In the genomic region with DNA sequence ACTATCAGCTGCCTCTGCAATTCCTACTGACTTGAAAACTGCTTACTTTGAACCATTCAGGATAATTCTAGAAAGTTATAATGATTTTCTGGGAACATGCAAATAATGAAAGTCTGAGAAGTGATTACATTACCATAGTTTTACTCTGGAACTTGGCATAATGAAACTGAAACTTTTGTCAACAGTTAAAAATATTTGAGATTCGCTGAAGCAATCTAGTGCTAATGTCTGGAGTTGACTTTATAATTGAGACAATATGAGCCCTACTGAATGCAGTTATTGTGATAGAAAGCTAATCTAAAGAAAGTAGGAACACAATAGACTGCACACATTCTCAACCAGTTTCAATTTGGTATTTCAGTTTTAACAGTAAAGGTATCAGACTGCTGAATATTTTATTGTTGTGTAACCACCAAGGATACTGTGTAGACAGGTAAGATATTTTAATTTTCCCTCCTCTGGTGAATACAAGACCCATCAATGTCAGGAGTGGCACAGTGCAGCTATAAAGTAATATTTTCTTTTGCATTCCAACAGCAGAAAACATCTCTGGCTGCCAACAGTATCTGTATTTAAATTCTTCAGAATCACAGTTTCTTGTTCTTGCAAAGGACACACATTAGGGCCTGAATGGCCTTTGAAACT, we compare ENCODE assay signal across 9 cellular contexts.
DNase-seq lines count a peak whose midpoint lies in the region; ATAC-seq, FAIRE-seq and TF ChIP-seq lines count a peak whose summit lies in the region.
"Had no signal": no experiment of that assay in that cellular context is flagged by ENCODE, and none has a peak within 500 bp of the region (broad histone marks: within the 10 kb centered on the region; RNA-seq: fewer than 3 reads in every experiment).

No MANE protein-coding gene starts in this region.

- no peak overlapping the region for H2BK15ac ChIP-seq in H1 (ENCODE audit: low read length)

- no peaks in the 10 kb centered on the region for H3K36me3 Mint-ChIP-seq in activated CD4-positive, alpha-beta T cell treated with anti-CD3 and anti-CD28 coated beads, Interleukin-2, amount 10 ng/mL, durations not matched to agents 24 days and 14 days (ENCODE audit: low read depth)
- H3K36me3 Mint-ChIP-seq: naive thymus-derived CD8-positive, alpha-beta T cell had no signal

- DNase-seq in activated CD4-positive, alpha-beta T cell treated with anti-CD3 and anti-CD28 coated beads, Interleukin-2, amount 10 ng/mL, durations not matched to agents 24 days and 14 days, result no peak
- no peak for DNase-seq in activated CD4-positive, alpha-beta T cell treated with anti-CD3 and anti-CD28 coated beads for 48 hours
- DNase-seq in H1 (ENCODE audit: low read depth in 1 of 2, low spot score in 2 of 2), result no peak
- no peak for DNase-seq in transverse colon
- DNase-seq in NCI-H524 treated with DMSO at 0.1 percent for 48 hours (lab: John Stamatoyannopoulos, UW), result no peak
- no peak for DNase-seq in mucosa of gallbladder (ENCODE audit: low spot score)
- DNase-seq in cortex of kidney (lab: John Stamatoyannopoulos, UW), result no peak
- DNase-seq: naive thymus-derived CD8-positive, alpha-beta T cell had no signal

- H3K27me3 ChIP-seq in H1 (replicated peaks in 1 of 4; ENCODE audit: control insufficient read depth in 3 of 4, extremely low read depth in 1 of 4, insufficient read depth in 3 of 4, low read length in 3 of 4) (no peaks in the 10 kb centered on the region), transverse colon (no peaks in the 10 kb centered on the region)

- peak overlapping the region; percentile 53 for H2BK120ac ChIP-seq in H1 (replicated peaks; ENCODE audit: low read depth, low read length)

- no peak overlapping the region for H3K4ac ChIP-seq in H1 (replicated peaks; ENCODE audit: insufficient read length, low read depth, low read length)

- H3K36me3 ChIP-seq in H1 (ENCODE audit: control insufficient read depth in 2 of 4, insufficient read depth in 4 of 4, low read length in 3 of 4), result no peaks in the 10 kb centered on the region
- no peaks in the 10 kb centered on the region for H3K36me3 ChIP-seq in transverse colon

- H4K20me1 ChIP-seq in H1 (replicated peaks in 1 of 2; ENCODE audit: control insufficient read depth in 1 of 2, insufficient read depth in 2 of 2, low read length in 2 of 2), result no peaks in the 10 kb centered on the region

- H3K4me1 Mint-ChIP-seq in activated CD4-positive, alpha-beta T cell treated with anti-CD3 and anti-CD28 coated beads, Interleukin-2, amount 10 ng/mL, durations not matched to agents 24 days and 14 days, result peaks cover 38% of the 10 kb centered on the region

- in situ Hi-C loops in transverse colon (cut with MboI; ENCODE audit: low pct_ligation_motif_present in 1 of 4, low pct_unique_long_range_greater_than_20kb in 1 of 4, low sequenced_read_pairs in 3 of 4), result no loop called here

- H2BK12ac ChIP-seq in H1 (ENCODE audit: low read depth, low read length), result no peak overlapping the region

- H2BK20ac ChIP-seq in H1 (ENCODE audit: low read length), result no peak overlapping the region

- TF ChIP-seq POLR2A in H1 (IDR thresholded peaks at IDR 0.05; ENCODE audit: control extremely low read depth in 1 of 2, low read depth in 2 of 2, low read length in 2 of 2) (no peak), transverse colon (IDR thresholded peaks at IDR 0.05) (no peak)

- no peak for TF ChIP-seq RAD21 in H1 (IDR thresholded peaks at IDR 0.05 in 1 of 2, conservative IDR thresholded peaks at IDR 0.05 in 1 of 2; ENCODE audit: low read depth in 2 of 2, low read length in 2 of 2)

- H3K27me3 Mint-ChIP-seq in activated CD4-positive, alpha-beta T cell treated with anti-CD3 and anti-CD28 coated beads, Interleukin-2, amount 10 ng/mL, durations not matched to agents 24 days and 14 days, result peaks cover 40% of the 10 kb centered on the region

- no peak overlapping the region for H3K14ac ChIP-seq in H1 (ENCODE audit: insufficient read length)

- no peak overlapping the region for H4K8ac ChIP-seq in H1 (ENCODE audit: extremely low read depth, insufficient read depth, low read length)

- H3K18ac ChIP-seq in H1 (ENCODE audit: extremely low read depth, low read length), result no peak overlapping the region

- WGBS in H1 (ENCODE audit: extremely low coverage in 1 of 2, insufficient coverage in 1 of 2, insufficient read length in 1 of 2, insufficient replicate concordance in 2 of 2, low coverage in 1 of 2, low lambda C conversion rate in 2 of 2, missing lambda C conversion rate in 1 of 2), 2 experiments, result 91% methylated on average over 1 of the region's 1 CpG; no CpG with 5 or more reads in 1 of the 2 experiments
- WGBS in transverse colon (ENCODE audit: low coverage in 1 of 2), 2 donors, result 29% methylated on average over 1 of the region's 1 CpG

- ATAC-seq in HG03432 (IDR thresholded peaks at IDR 0.05; ENCODE audit: unreplicated experiment), result peak; percentile 27
- ATAC-seq: naive thymus-derived CD8-positive, alpha-beta T cell had no signal

- H2BK5ac ChIP-seq in H1 (ENCODE audit: low read depth, low read length), result no peak overlapping the region

- no peaks in the 10 kb centered on the region for H3K79me2 ChIP-seq in H1 (ENCODE audit: control insufficient read depth in 1 of 2, insufficient read depth in 2 of 2, low read length in 2 of 2)

- no peak overlapping the region for H2AFZ ChIP-seq in H1 (ENCODE audit: low read length)

- H3K4me3 Mint-ChIP-seq in activated CD4-positive, alpha-beta T cell treated with anti-CD3 and anti-CD28 coated beads, Interleukin-2, amount 10 ng/mL, durations not matched to agents 24 days and 14 days, result peak overlapping the region; percentile 64
- H3K4me3 Mint-ChIP-seq: naive thymus-derived CD8-positive, alpha-beta T cell had no signal

- peaks cover 19% of the 10 kb centered on the region for H3K9me3 Mint-ChIP-seq in activated CD4-positive, alpha-beta T cell treated with anti-CD3 and anti-CD28 coated beads, Interleukin-2, amount 10 ng/mL, durations not matched to agents 24 days and 14 days

- H3K23ac ChIP-seq in H1 (ENCODE audit: insufficient read length), result no peak overlapping the region

- TF ChIP-seq EP300 in H1 (IDR thresholded peaks at IDR 0.05; ENCODE audit: borderline replicate concordance in 1 of 2, low read depth in 2 of 2, low read length in 2 of 2) (no peak), transverse colon (IDR thresholded peaks at IDR 0.05; ENCODE audit: low read depth) (no peak)

- H3K9me3 ChIP-seq in H1 (ENCODE audit: insufficient read depth in 2 of 2, low read depth in 1 of 2, low read length in 1 of 2), result no peaks in the 10 kb centered on the region
- no peaks in the 10 kb centered on the region for H3K9me3 ChIP-seq in transverse colon

- no peak overlapping the region for H3K56ac ChIP-seq in H1 (replicated peaks; ENCODE audit: insufficient read length, low read depth, low read length)

- H4K5ac ChIP-seq in H1 (ENCODE audit: insufficient read length, low read depth, low read length), result no peak overlapping the region

- TF ChIP-seq CTCF in H1 (IDR thresholded peaks at IDR 0.05; ENCODE audit: control extremely low read depth in 1 of 3, insufficient read depth in 1 of 3, low read depth in 1 of 3, low read length in 3 of 3), result no peak
- no peak for TF ChIP-seq CTCF in transverse colon (IDR thresholded peaks at IDR 0.05)

- H3K23me2 ChIP-seq in H1 (ENCODE audit: low read depth, low read length), result no peaks in the 10 kb centered on the region

- H2AK5ac ChIP-seq in H1 (ENCODE audit: low read depth, low read length), result no peak overlapping the region

- no peaks in the 10 kb centered on the region for H3K79me1 ChIP-seq in H1 (ENCODE audit: low read depth, low read length)

- FAIRE-seq in H1 (lab: Jason Lieb, UNC), result no peak

- H3K9ac ChIP-seq in H1 (replicated peaks in 1 of 4; ENCODE audit: extremely low read depth in 1 of 4, low read depth in 3 of 4, low read length in 3 of 4), result no peak overlapping the region; a peak in 1 of 7 replicates

- peak overlapping the region; percentile 89 for H3K27ac Mint-ChIP-seq in activated CD4-positive, alpha-beta T cell treated with anti-CD3 and anti-CD28 coated beads, Interleukin-2, amount 10 ng/mL, durations not matched to agents 24 days and 14 days
- H3K27ac Mint-ChIP-seq: naive thymus-derived CD8-positive, alpha-beta T cell had no signal

- peaks cover 0 to 21% (median 7%) of the 10 kb centered on the region in 4 experiments; a peak in 5 of 7 replicates for H3K4me1 ChIP-seq in H1 (replicated peaks in 1 of 4; ENCODE audit: control insufficient read depth in 3 of 4, insufficient read depth in 4 of 4, low read length in 3 of 4)
- peaks cover 4 to 22% (median 17%) of the 10 kb centered on the region in 4 donors for H3K4me1 ChIP-seq in transverse colon

- H3K4me2 ChIP-seq in H1 (ENCODE audit: insufficient read depth in 1 of 2, low read depth in 2 of 2, low read length in 2 of 2), result no peak overlapping the region; a peak in 1 of 4 replicates

- POLR2A ChIA-PET in H1 (lab: Charles Lee; ENCODE audit: partially characterized antibody), result interaction anchor here (1.4 kb wide), 1 partner anchor 9 kb away, joined by 4 read pairs; no protein-coding TSS in a partner anchor

- H3K4me3 ChIP-seq in H1 (ENCODE audit: extremely low read depth in 1 of 4, insufficient read depth in 2 of 4, low read depth in 3 of 4, low read length in 4 of 4) (no peak overlapping the region), transverse colon (no peak overlapping the region)

- H3K27ac ChIP-seq in H1 (ENCODE audit: low read depth, low read length) (no peak overlapping the region), transverse colon (peak overlapping the region; percentile 61 to 73 (median 66))

- no peak overlapping the region for H4K91ac ChIP-seq in H1 (replicated peaks; ENCODE audit: insufficient read length, low read length)

- CTCF ChIA-PET in H1 (lab: Charles Lee; ENCODE audit: partially characterized antibody), result interaction anchor here (1.0 to 4.5 kb wide), 5 partner anchors 17 to 380 kb away, joined by 3 to 36 read pairs (median 3); no protein-coding TSS in a partner anchor

- intact Hi-C loops in activated CD4-positive, alpha-beta T cell treated with anti-CD3 and anti-CD28 coated beads, Interleukin-2, amount 10 ng/mL, durations not matched to agents 24 days and 14 days (cut with micrococcal nuclease), result loop anchor here (2.0 kb wide), 1 partner anchor 1172 kb away; the partner anchor contains the start of gene SLC16A7
- intact Hi-C loops in transverse colon (cut with DNase I; ENCODE audit: low total_unique reads), result no loop called here

TF ChIP-seq in H1, 55 proteins besides CTCF, POLR2A, EP300 and RAD21:
- no peak for TF ChIP-seq NRF1 (IDR thresholded peaks at IDR 0.05; ENCODE audit: low read depth, low read length)
- TF ChIP-seq CBX8 (IDR thresholded peaks at IDR 0.05; ENCODE audit: borderline replicate concordance, low read depth, low read length), result no peak
- no peak for TF ChIP-seq YY1 (IDR thresholded peaks at IDR 0.05; ENCODE audit: low read depth, low read length)
- TF ChIP-seq ZNF274 (IDR thresholded peaks at IDR 0.05; ENCODE audit: borderline replicate concordance, extremely low read depth, low read length), result no peak
- TF ChIP-seq SIN3A (conservative IDR thresholded peaks at IDR 0.05 in 1 of 2, IDR thresholded peaks at IDR 0.05 in 1 of 2; ENCODE audit: low read depth in 1 of 2, low read length in 2 of 2), result no peak
- no peak for TF ChIP-seq RBBP5 (IDR thresholded peaks at IDR 0.05; ENCODE audit: borderline replicate concordance, low read depth, low read length)
- no peak for TF ChIP-seq SIRT6 (IDR thresholded peaks at IDR 0.05; ENCODE audit: low read length)
